1 cellular context compared by ENCODE assay signal in the genomic region with DNA sequence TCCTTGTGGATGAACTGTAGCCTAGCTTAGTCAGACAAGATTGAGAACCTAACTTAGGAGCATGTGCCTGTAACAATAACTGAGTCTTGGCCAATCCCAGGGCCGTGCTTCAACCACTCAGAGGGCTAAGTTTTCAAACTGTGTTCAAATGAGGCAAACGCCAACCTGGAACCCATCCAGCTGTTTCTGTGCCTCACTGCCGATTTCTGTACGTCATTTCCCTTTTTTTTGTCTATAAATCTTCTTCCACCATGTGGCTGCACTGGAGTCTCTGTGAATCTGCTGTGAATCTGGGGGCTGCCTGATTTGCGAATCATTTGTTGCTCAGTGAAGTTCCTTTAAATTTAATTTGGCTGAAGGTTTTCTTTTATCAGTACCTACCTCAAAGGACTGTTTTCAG.
TF ChIP-seq lines count a peak whose summit lies in the region.

No MANE protein-coding gene starts in this region.

TF ChIP-seq in GM23338, 12 proteins besides CTCF, POLR2A, EP300 and RAD21 (continued from another document):
- TF ChIP-seq, protein P1, sequence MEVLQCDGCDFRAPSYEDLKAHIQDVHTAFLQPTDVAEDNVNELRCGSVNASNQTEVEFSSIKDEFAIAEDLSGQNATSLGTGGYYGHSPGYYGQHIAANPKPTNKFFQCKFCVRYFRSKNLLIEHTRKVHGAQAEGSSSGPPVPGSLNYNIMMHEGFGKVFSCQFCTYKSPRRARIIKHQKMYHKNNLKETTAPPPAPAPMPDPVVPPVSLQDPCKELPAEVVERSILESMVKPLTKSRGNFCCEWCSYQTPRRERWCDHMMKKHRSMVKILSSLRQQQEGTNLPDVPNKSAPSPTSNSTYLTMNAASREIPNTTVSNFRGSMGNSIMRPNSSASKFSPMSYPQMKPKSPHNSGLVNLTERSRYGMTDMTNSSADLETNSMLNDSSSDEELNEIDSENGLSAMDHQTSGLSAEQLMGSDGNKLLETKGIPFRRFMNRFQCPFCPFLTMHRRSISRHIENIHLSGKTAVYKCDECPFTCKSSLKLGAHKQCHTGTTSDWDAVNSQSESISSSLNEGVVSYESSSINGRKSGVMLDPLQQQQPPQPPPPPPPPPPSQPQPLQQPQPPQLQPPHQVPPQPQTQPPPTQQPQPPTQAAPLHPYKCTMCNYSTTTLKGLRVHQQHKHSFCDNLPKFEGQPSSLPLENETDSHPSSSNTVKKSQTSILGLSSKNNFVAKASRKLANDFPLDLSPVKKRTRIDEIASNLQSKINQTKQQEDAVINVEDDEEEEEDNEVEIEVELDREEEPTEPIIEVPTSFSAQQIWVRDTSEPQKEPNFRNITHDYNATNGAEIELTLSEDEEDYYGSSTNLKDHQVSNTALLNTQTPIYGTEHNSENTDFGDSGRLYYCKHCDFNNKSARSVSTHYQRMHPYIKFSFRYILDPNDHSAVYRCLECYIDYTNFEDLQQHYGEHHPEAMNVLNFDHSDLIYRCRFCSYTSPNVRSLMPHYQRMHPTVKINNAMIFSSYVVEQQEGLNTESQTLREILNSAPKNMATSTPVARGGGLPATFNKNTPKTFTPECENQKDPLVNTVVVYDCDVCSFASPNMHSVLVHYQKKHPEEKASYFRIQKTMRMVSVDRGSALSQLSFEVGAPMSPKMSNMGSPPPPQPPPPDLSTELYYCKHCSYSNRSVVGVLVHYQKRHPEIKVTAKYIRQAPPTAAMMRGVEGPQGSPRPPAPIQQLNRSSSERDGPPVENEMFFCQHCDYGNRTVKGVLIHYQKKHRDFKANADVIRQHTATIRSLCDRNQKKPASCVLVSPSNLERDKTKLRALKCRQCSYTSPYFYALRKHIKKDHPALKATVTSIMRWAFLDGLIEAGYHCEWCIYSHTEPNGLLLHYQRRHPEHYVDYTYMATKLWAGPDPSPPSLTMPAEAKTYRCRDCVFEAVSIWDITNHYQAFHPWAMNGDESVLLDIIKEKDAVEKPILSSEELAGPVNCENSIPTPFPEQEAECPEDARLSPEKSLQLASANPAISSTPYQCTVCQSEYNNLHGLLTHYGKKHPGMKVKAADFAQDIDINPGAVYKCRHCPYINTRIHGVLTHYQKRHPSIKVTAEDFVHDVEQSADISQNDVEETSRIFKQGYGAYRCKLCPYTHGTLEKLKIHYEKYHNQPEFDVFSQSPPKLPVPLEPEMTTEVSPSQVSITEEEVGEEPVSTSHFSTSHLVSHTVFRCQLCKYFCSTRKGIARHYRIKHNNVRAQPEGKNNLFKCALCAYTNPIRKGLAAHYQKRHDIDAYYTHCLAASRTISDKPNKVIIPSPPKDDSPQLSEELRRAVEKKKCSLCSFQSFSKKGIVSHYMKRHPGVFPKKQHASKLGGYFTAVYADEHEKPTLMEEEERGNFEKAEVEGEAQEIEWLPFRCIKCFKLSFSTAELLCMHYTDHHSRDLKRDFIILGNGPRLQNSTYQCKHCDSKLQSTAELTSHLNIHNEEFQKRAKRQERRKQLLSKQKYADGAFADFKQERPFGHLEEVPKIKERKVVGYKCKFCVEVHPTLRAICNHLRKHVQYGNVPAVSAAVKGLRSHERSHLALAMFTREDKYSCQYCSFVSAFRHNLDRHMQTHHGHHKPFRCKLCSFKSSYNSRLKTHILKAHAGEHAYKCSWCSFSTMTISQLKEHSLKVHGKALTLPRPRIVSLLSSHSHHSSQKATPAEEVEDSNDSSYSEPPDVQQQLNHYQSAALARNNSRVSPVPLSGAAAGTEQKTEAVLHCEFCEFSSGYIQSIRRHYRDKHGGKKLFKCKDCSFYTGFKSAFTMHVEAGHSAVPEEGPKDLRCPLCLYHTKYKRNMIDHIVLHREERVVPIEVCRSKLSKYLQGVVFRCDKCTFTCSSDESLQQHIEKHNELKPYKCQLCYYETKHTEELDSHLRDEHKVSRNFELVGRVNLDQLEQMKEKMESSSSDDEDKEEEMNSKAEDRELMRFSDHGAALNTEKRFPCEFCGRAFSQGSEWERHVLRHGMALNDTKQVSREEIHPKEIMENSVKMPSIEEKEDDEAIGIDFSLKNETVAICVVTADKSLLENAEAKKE (CRISPR knock-in tag; IDR thresholded peaks at IDR 0.05) = no peak
- TF ChIP-seq, protein P2, sequence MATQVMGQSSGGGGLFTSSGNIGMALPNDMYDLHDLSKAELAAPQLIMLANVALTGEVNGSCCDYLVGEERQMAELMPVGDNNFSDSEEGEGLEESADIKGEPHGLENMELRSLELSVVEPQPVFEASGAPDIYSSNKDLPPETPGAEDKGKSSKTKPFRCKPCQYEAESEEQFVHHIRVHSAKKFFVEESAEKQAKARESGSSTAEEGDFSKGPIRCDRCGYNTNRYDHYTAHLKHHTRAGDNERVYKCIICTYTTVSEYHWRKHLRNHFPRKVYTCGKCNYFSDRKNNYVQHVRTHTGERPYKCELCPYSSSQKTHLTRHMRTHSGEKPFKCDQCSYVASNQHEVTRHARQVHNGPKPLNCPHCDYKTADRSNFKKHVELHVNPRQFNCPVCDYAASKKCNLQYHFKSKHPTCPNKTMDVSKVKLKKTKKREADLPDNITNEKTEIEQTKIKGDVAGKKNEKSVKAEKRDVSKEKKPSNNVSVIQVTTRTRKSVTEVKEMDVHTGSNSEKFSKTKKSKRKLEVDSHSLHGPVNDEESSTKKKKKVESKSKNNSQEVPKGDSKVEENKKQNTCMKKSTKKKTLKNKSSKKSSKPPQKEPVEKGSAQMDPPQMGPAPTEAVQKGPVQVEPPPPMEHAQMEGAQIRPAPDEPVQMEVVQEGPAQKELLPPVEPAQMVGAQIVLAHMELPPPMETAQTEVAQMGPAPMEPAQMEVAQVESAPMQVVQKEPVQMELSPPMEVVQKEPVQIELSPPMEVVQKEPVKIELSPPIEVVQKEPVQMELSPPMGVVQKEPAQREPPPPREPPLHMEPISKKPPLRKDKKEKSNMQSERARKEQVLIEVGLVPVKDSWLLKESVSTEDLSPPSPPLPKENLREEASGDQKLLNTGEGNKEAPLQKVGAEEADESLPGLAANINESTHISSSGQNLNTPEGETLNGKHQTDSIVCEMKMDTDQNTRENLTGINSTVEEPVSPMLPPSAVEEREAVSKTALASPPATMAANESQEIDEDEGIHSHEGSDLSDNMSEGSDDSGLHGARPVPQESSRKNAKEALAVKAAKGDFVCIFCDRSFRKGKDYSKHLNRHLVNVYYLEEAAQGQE (IDR thresholded peaks at IDR 0.05; ENCODE audit: unreplicated experiment) = no peak
- TF ChIP-seq, protein P3, sequence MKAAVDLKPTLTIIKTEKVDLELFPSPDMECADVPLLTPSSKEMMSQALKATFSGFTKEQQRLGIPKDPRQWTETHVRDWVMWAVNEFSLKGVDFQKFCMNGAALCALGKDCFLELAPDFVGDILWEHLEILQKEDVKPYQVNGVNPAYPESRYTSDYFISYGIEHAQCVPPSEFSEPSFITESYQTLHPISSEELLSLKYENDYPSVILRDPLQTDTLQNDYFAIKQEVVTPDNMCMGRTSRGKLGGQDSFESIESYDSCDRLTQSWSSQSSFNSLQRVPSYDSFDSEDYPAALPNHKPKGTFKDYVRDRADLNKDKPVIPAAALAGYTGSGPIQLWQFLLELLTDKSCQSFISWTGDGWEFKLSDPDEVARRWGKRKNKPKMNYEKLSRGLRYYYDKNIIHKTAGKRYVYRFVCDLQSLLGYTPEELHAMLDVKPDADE (IDR thresholded peaks at IDR 0.05) = no peak
- TF ChIP-seq EZH2phosphoT487 (IDR thresholded peaks at IDR 0.05; ENCODE audit: unreplicated experiment) (no peak), POLR2AphosphoS5 (IDR thresholded peaks at IDR 0.05; ENCODE audit: low read depth) (no peak), JUNB (IDR thresholded peaks at IDR 0.05; ENCODE audit: unreplicated experiment) (no peak), ZNF331 (CRISPR knock-in tag; IDR thresholded peaks at IDR 0.05; ENCODE audit: low read depth) (no peak), EZH2 (IDR thresholded peaks at IDR 0.05; ENCODE audit: low read depth, unreplicated experiment) (no peak), STAT1 (IDR thresholded peaks at IDR 0.05; ENCODE audit: unreplicated experiment) (no peak), CREB1 (CRISPR knock-in tag; IDR thresholded peaks at IDR 0.05; ENCODE audit: low read depth) (no peak)
